22 cellular contexts compared by ENCODE assay signal in genomic region chr2:64345998-64346397, GRCh38.
DNase-seq lines count a peak whose midpoint lies in the region; ATAC-seq, FAIRE-seq and TF ChIP-seq lines count a peak whose summit lies in the region.
"Had no signal": no experiment of that assay in that cellular context is flagged by ENCODE, and none has a peak within 500 bp of the region (broad histone marks: within the 10 kb centered on the region; RNA-seq: fewer than 3 reads in every experiment).

No MANE protein-coding gene starts in this region.

- no peak overlapping the region for H2BK20ac ChIP-seq in H1 (ENCODE audit: low read length)

- H2AFZ ChIP-seq in PC-3 (ENCODE audit: low read length) (no peak overlapping the region), H1 (ENCODE audit: low read length) (no peak overlapping the region)

- no peak overlapping the region for H2BK120ac ChIP-seq in H1 (replicated peaks; ENCODE audit: low read depth, low read length)

- H3K79me1 ChIP-seq in H1 (ENCODE audit: low read depth, low read length) = no peaks in the 10 kb centered on the region

- no peak overlapping the region for H4K5ac ChIP-seq in H1 (ENCODE audit: insufficient read length, low read depth, low read length)

- H3K56ac ChIP-seq in H1 (replicated peaks; ENCODE audit: insufficient read length, low read depth, low read length) = no peak overlapping the region

- TF ChIP-seq POLR2A in A549 (IDR thresholded peaks at IDR 0.05; ENCODE audit: low read length) (no peak), H1 (IDR thresholded peaks at IDR 0.05; ENCODE audit: control extremely low read depth in 1 of 2, low read depth in 2 of 2, low read length in 2 of 2) (no peak), breast epithelium (IDR thresholded peaks at IDR 0.05) (no peak)

- H3K4me1 ChIP-seq in A549 (0 out of 3 replicates have a peak, but pooled peaks cover 3% of the 10 kb centered on the region), PC-3 (ENCODE audit: insufficient read depth, low read length) (peaks cover 36% of the 10 kb centered on the region), H1 (replicated peaks in 1 of 4; ENCODE audit: control insufficient read depth in 3 of 4, insufficient read depth in 4 of 4, low read length in 3 of 4) (no peaks in the 10 kb centered on the region), breast epithelium (no peaks in the 10 kb centered on the region)
- H3K4me1 ChIP-seq: BLaER1 treated with 17β-estradiol and CSF1 and Interleukin-3, amounts not matched to agents 10 nM and 100 nM; Caco-2 had no signal

- H3K23me2 ChIP-seq in H1 (ENCODE audit: low read depth, low read length) = no peaks in the 10 kb centered on the region

- no peak overlapping the region for H3K18ac ChIP-seq in H1 (ENCODE audit: extremely low read depth, low read length)

- H3K79me2 ChIP-seq in PC-3 (ENCODE audit: low read length) = no peaks in the 10 kb centered on the region
- no peaks in the 10 kb centered on the region for H3K79me2 ChIP-seq in H1 (ENCODE audit: control insufficient read depth in 1 of 2, insufficient read depth in 2 of 2, low read length in 2 of 2)

- intact Hi-C loops in PC-3 (cut with micrococcal nuclease) (no loop called here), breast epithelium (cut with DNase I; ENCODE audit: low total_unique reads) (no loop called here)

- no peak for ATAC-seq in A549
- peak; percentile 41 for ATAC-seq in PC-3
- ATAC-seq: CD8-positive, alpha-beta T cell had no signal

- H3K36me3 ChIP-seq in PC-3 (ENCODE audit: low read depth, low read length) (no peaks in the 10 kb centered on the region), H1 (ENCODE audit: control insufficient read depth in 2 of 4, insufficient read depth in 4 of 4, low read length in 3 of 4) (no peaks in the 10 kb centered on the region), breast epithelium (no peaks in the 10 kb centered on the region)
- H3K36me3 ChIP-seq: BLaER1 treated with 17β-estradiol and CSF1 and Interleukin-3, amounts not matched to agents 10 nM and 100 nM had no signal

- H2BK12ac ChIP-seq in H1 (ENCODE audit: low read depth, low read length) = no peak overlapping the region

- TF ChIP-seq EP300 in A549 (IDR thresholded peaks at IDR 0.05) (no peak), H1 (IDR thresholded peaks at IDR 0.05; ENCODE audit: borderline replicate concordance in 1 of 2, low read depth in 2 of 2, low read length in 2 of 2) (no peak)

- peak; percentile 28 for DNase-seq in DMS53 (lab: John Stamatoyannopoulos, UW)
- no peak for DNase-seq in DMS53 treated with DMSO at 0.1 percent for 48 hours (lab: John Stamatoyannopoulos, UW; ENCODE audit: unreplicated experiment)
- no peak for DNase-seq in A549 (ENCODE audit: low read depth in 1 of 2, low spot score in 1 of 2)
- peak; percentile 68 for DNase-seq in PC-3
- DNase-seq in H1 (ENCODE audit: low read depth in 1 of 2, low spot score in 2 of 2) = no peak
- DNase-seq in 8988T = no peak
- DNase-seq in activated effector memory CD4-positive, alpha-beta T cell treated with anti-CD3 and anti-CD28 coated beads, Interleukin-2, amount 50 U/mL, for 16 hours = no peak
- DNase-seq in breast epithelium (ENCODE audit: low spot score in 2 of 2) = no peak
- DNase-seq: AML-193; Caco-2; Calu3; CD4-positive, alpha-beta T cell; CD8-positive, alpha-beta T cell; DMS79 treated with DMSO at 0.1 percent for 48 hours; GF-D8 had no signal

- H3K9ac ChIP-seq in PC-3 (ENCODE audit: low read length) (no peak overlapping the region), H1 (replicated peaks in 1 of 4; ENCODE audit: extremely low read depth in 1 of 4, low read depth in 3 of 4, low read length in 3 of 4) (no peak overlapping the region)
- H3K9ac ChIP-seq: BLaER1 treated with 17β-estradiol and CSF1 and Interleukin-3, amounts not matched to agents 10 nM and 100 nM had no signal

- H3K4ac ChIP-seq in H1 (replicated peaks; ENCODE audit: insufficient read length, low read depth, low read length) = no peak overlapping the region

- H3K4me3 ChIP-seq in A549 (no peak overlapping the region), PC-3 (ENCODE audit: low read length) (no peak overlapping the region), H1 (ENCODE audit: extremely low read depth in 1 of 4, insufficient read depth in 2 of 4, low read depth in 3 of 4, low read length in 4 of 4) (no peak overlapping the region), breast epithelium (no peak overlapping the region)
- H3K4me3 ChIP-seq: BLaER1 treated with 17β-estradiol and CSF1 and Interleukin-3, amounts not matched to agents 10 nM and 100 nM had no signal

- no peaks in the 10 kb centered on the region for H3K27me3 ChIP-seq in PC-3 (ENCODE audit: low read length)
- no peaks in the 10 kb centered on the region for H3K27me3 ChIP-seq in H1 (replicated peaks in 1 of 4; ENCODE audit: control insufficient read depth in 3 of 4, extremely low read depth in 1 of 4, insufficient read depth in 3 of 4, low read length in 3 of 4)
- H3K27me3 ChIP-seq in breast epithelium = no peaks in the 10 kb centered on the region
- H3K27me3 ChIP-seq: BLaER1 treated with 17β-estradiol and CSF1 and Interleukin-3, amounts not matched to agents 10 nM and 100 nM had no signal

- TF ChIP-seq CTCF in A549 (IDR thresholded peaks at IDR 0.05) (no peak), PC-3 (conservative IDR thresholded peaks at IDR 0.05; ENCODE audit: low read depth, low read length) (no peak), H1 (IDR thresholded peaks at IDR 0.05; ENCODE audit: control extremely low read depth in 1 of 3, insufficient read depth in 1 of 3, low read depth in 1 of 3, low read length in 3 of 3) (no peak), breast epithelium (IDR thresholded peaks at IDR 0.05) (no peak)

- no peak overlapping the region for H3K23ac ChIP-seq in H1 (ENCODE audit: insufficient read length)

- TF ChIP-seq RAD21 in A549 (conservative IDR thresholded peaks at IDR 0.05 in 1 of 2, IDR thresholded peaks at IDR 0.05 in 1 of 2) (no peak), H1 (IDR thresholded peaks at IDR 0.05 in 1 of 2, conservative IDR thresholded peaks at IDR 0.05 in 1 of 2; ENCODE audit: low read depth in 2 of 2, low read length in 2 of 2) (no peak)

- H4K8ac ChIP-seq in H1 (ENCODE audit: extremely low read depth, insufficient read depth, low read length) = no peak overlapping the region

- H3K9me2 ChIP-seq in PC-3 (replicated peaks; ENCODE audit: low read length) = no peaks in the 10 kb centered on the region; the same call in 1 of the 2 replicates

- H3K27ac ChIP-seq in A549 = no peak overlapping the region
- H3K27ac ChIP-seq in PC-3 (ENCODE audit: low read length) = peak overlapping the region; percentile 15; the same call in 1 of the 2 replicates
- H3K27ac ChIP-seq in H1 (ENCODE audit: low read depth, low read length) = no peak overlapping the region
- H3K27ac ChIP-seq in breast epithelium = no peak overlapping the region
- H3K27ac ChIP-seq: 22Rv1; BLaER1 treated with 17β-estradiol and CSF1 and Interleukin-3, amounts not matched to agents 10 nM and 100 nM; C4-2B had no signal

- H3F3A ChIP-seq in PC-3 (ENCODE audit: low read length, unreplicated experiment) = no peaks in the 10 kb centered on the region

- peak overlapping the region; percentile 44 for H4K91ac ChIP-seq in H1 (replicated peaks; ENCODE audit: insufficient read length, low read length)

- no peak overlapping the region for H3K4me2 ChIP-seq in A549
- H3K4me2 ChIP-seq in PC-3 (ENCODE audit: low read length) = 0 out of 2 replicates have a peak overlapping the region, but pooled peaks have one; percentile 17
- no peak overlapping the region for H3K4me2 ChIP-seq in H1 (ENCODE audit: insufficient read depth in 1 of 2, low read depth in 2 of 2, low read length in 2 of 2)
- H3K4me2 ChIP-seq: BLaER1 treated with 17β-estradiol and CSF1 and Interleukin-3, amounts not matched to agents 10 nM and 100 nM had no signal

- FAIRE-seq in A549 (lab: Jason Lieb, UNC) (no peak), H1 (lab: Jason Lieb, UNC) (no peak)
- FAIRE-seq: A204.1, D721Med, G401.6, GM19239 had no signal

- POLR2A ChIA-PET in A549 (lab: Yijun Ruan, JAX) = no interaction called here
- POLR2A ChIA-PET in PC-3 (lab: Charles Lee; ENCODE audit: unreplicated experiment) = no interaction called here
- POLR2A ChIA-PET in H1 (lab: Charles Lee; ENCODE audit: partially characterized antibody) = interaction anchor here (2.3 kb wide), 1 partner anchor 58 kb away, joined by 5 read pairs; no protein-coding TSS in a partner anchor

- no peak overlapping the region for H2AK5ac ChIP-seq in H1 (ENCODE audit: low read depth, low read length)

- WGBS in A549 (ENCODE audit: missing lambda C conversion rate) = 34% methylated on average over 2 of the region's 2 CpGs
- 91% methylated on average over 2 of the region's 2 CpGs; no CpG with 5 or more reads in 1 of the 2 experiments for WGBS in H1 (ENCODE audit: extremely low coverage in 1 of 2, insufficient coverage in 1 of 2, insufficient read length in 1 of 2, insufficient replicate concordance in 2 of 2, low coverage in 1 of 2, low lambda C conversion rate in 2 of 2, missing lambda C conversion rate in 1 of 2), 2 experiments

- no peak overlapping the region for H3K14ac ChIP-seq in H1 (ENCODE audit: insufficient read length)

- H2BK15ac ChIP-seq in H1 (ENCODE audit: low read length) = no peak overlapping the region

- no TSS peak for BruUV-seq in PC-3 (replicated peaks; lab: Mats Ljungman, UMichigan)

- H3K9me3 ChIP-seq in A549 (no peaks in the 10 kb centered on the region), PC-3 (ENCODE audit: low read length) (no peaks in the 10 kb centered on the region), H1 (ENCODE audit: insufficient read depth in 2 of 2, low read depth in 1 of 2, low read length in 1 of 2) (no peaks in the 10 kb centered on the region), breast epithelium (no peaks in the 10 kb centered on the region)
- H3K9me3 ChIP-seq: BLaER1 treated with 17β-estradiol and CSF1 and Interleukin-3, amounts not matched to agents 10 nM and 100 nM; Caco-2 had no signal

- CTCF ChIA-PET in A549 (lab: Yijun Ruan, JAX) (interaction anchor here (0.6 to 19.1 kb wide), 5 partner anchors 16 to 206 kb away, joined by 3 to 192 read pairs (median 5); no protein-coding TSS in a partner anchor), PC-3 (lab: Charles Lee) (no interaction called here), H1 (lab: Charles Lee; ENCODE audit: partially characterized antibody) (interaction anchor here (0.6 to 2.6 kb wide), 3 partner anchors 16 to 695 kb away, joined by 3 to 16 read pairs (median 4); no protein-coding TSS in a partner anchor)

- H4K20me1 ChIP-seq in PC-3 (ENCODE audit: low read length) (no peaks in the 10 kb centered on the region), H1 (replicated peaks in 1 of 2; ENCODE audit: control insufficient read depth in 1 of 2, insufficient read depth in 2 of 2, low read length in 2 of 2) (no peaks in the 10 kb centered on the region)
- H4K20me1 ChIP-seq: BLaER1 treated with 17β-estradiol and CSF1 and Interleukin-3, amounts not matched to agents 10 nM and 100 nM had no signal

- H2BK5ac ChIP-seq in H1 (ENCODE audit: low read depth, low read length) = no peak overlapping the region

TF ChIP-seq in A549, 52 proteins besides CTCF, POLR2A, EP300 and RAD21 (continues in another document):
- TF ChIP-seq SMC3 (IDR thresholded peaks at IDR 0.05) = no peak
- TF ChIP-seq NFE2L2 (conservative IDR thresholded peaks at IDR 0.05; ENCODE audit: low read length) = peak; percentile 74; the same call in 1 of the 2 replicates

TF ChIP-seq in H1, 55 proteins besides CTCF, POLR2A, EP300 and RAD21 (continues in another document):
- no peak for TF ChIP-seq CBX5 (IDR thresholded peaks at IDR 0.05; ENCODE audit: low read depth, low read length)
- no peak for TF ChIP-seq BACH1 (IDR thresholded peaks at IDR 0.05; ENCODE audit: low read length)
- TF ChIP-seq TEAD4 (IDR thresholded peaks at IDR 0.05; ENCODE audit: low read depth, low read length) = no peak

Comparison
In these comparisons a context has a peak if more than half of its experiments do, and no peak if none do; other contexts are left out.
1. DNase-seq: peak in DMS53 (single experiment) and PC-3 (single experiment); none in DMS53 treated with DMSO at 0.1 percent for 48 hours (single experiment), A549 (0 of 2), H1 (0 of 2), 8988T (single experiment), activated effector memory CD4-positive, alpha-beta T cell treated with anti-CD3 and anti-CD28 coated beads, Interleukin-2, amount 50 U/mL, for 16 hours (single experiment) and breast epithelium (0 of 2).